Comparison of ENCODE assay signal across 15 cellular contexts in the genomic region with DNA sequence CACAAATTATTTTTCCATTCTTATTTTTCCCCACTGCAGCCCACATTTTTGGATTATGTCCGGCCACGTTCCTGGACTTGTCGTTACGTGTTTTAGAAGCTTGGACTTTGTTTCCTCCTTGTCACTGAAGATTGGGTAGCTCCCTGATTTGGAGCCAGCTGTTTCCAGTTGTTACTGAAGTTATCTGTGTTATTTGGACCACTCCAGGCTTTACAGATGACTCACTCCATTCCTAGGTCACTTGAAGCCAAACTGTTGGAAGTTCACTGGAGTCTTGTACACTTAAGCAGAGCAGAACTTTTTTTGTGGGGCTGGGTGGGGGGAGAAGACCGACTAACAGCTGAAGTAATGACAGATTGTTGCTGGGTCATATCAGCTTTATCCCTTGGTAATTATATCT. TPM values are rescaled to one million over a fixed set of nuclear protein-coding genes. Genes with fewer than 3 reads are reported as not detected.
A peak's percentile ranks its signal among the peaks of the same experiment; 100 is the strongest.
DNase-seq lines count a peak whose midpoint lies in the region; ATAC-seq and TF ChIP-seq lines count a peak whose summit lies in the region.
"Had no signal": no experiment of that assay in that cellular context is flagged by ENCODE, and none has a peak within 500 bp of the region (broad histone marks: within the 10 kb centered on the region; RNA-seq: fewer than 3 reads in every experiment).

No MANE protein-coding gene starts in this region.

- no TSS peak for BruUV-seq in mammary epithelial cell (replicated peaks; lab: Mats Ljungman, UMichigan)
- no TSS peak for BruUV-seq in MCF 10A (replicated peaks; lab: Mats Ljungman, UMichigan)

- H3K36me3 Mint-ChIP-seq in MCF 10A (ENCODE audit: insufficient read depth, unreplicated experiment) = peaks cover 46% of the 10 kb centered on the region

- no peak for TF ChIP-seq POLR2A in uterus (IDR thresholded peaks at IDR 0.05)

- peak; percentile 21 for DNase-seq in mammary epithelial cell
- DNase-seq in MCF 10A (ENCODE audit: unreplicated experiment) = no peak
- peak; percentile 25 for DNase-seq in epithelial cell of esophagus (ENCODE audit: low read depth)
- DNase-seq in lower lobe of right lung = no peak
- DNase-seq in uterus = peak; percentile 31 to 39
- no peak for DNase-seq in NAMALWA (ENCODE audit: low spot score)
- no peak for DNase-seq in effector CD4-positive, alpha-beta T cell
- DNase-seq: 8988T; activated effector memory CD4-positive, alpha-beta T cell treated with anti-CD3 and anti-CD28 coated beads, Interleukin-2, amount 50 U/mL, for 16 hours; DMS79; effector memory CD8-positive, alpha-beta T cell; occipital lobe had no signal

- in situ Hi-C loops in mammary epithelial cell (cut with MboI; ENCODE audit: low sequenced_read_pairs in 2 of 2) = loop anchor here in 1 of 2 donors (25.0 kb wide), 2 partner anchors 266 to 816 kb away; partner anchors contain the start of gene TOR3A

- H3K27ac Mint-ChIP-seq in MCF 10A (ENCODE audit: low read depth, unreplicated experiment) = no peak overlapping the region

- CTCF ChIA-PET in mammary epithelial cell (lab: Charles Lee; ENCODE audit: low non-redundant PET) = no interaction called here
- CTCF ChIA-PET in MCF 10A (lab: Yijun Ruan, JAX) = interaction anchor here (0.6 to 1.6 kb wide), 10 partner anchors 12 to 669 kb away, joined by 3 to 6 read pairs (median 3); partner anchors contain the start of gene AXDND1

- no peak overlapping the region for H3K9ac ChIP-seq in mammary epithelial cell (ENCODE audit: insufficient read depth, low read length)

- no peaks in the 10 kb centered on the region for H4K20me1 ChIP-seq in mammary epithelial cell (ENCODE audit: insufficient read depth, low read length)

- POLR2A ChIA-PET in MCF 10A (lab: Yijun Ruan, JAX) = interaction anchor here (0.6 to 1.2 kb wide), 4 partner anchors 12 to 903 kb away, joined by 3 to 5 read pairs (median 4); no protein-coding TSS in a partner anchor

- no peaks in the 10 kb centered on the region for H3K4me1 Mint-ChIP-seq in MCF 10A (ENCODE audit: insufficient read depth, unreplicated experiment)

- intact Hi-C loops in mammary epithelial cell (cut with micrococcal nuclease) (no loop called here), MCF 10A (cut with micrococcal nuclease) (no loop called here), lower lobe of right lung (cut with DNase I) (no loop called here), uterus (cut with DNase I; ENCODE audit: low total_unique reads) (no loop called here)

- H3K4me3 ChIP-seq in mammary epithelial cell (replicated peaks in 1 of 3; ENCODE audit: insufficient read depth in 1 of 3, low read depth in 2 of 3, low read length in 3 of 3) (no peak overlapping the region), epithelial cell of esophagus (ENCODE audit: low read length) (no peak overlapping the region), lower lobe of right lung (no peak overlapping the region), uterus (no peak overlapping the region)
- H3K4me3 ChIP-seq: SJSA1, tibial nerve had no signal

- H3K9me3 Mint-ChIP-seq in MCF 10A (ENCODE audit: unreplicated experiment) = no peaks in the 10 kb centered on the region
- H3K9me3 Mint-ChIP-seq: effector memory CD8-positive, alpha-beta T cell had no signal

- H3K4me3 Mint-ChIP-seq in MCF 10A (ENCODE audit: unreplicated experiment) = no peak overlapping the region
- H3K4me3 Mint-ChIP-seq: effector memory CD8-positive, alpha-beta T cell had no signal

- H3K27ac ChIP-seq in mammary epithelial cell (ENCODE audit: insufficient read depth, low read depth, low read length) = no peak overlapping the region
- no peak overlapping the region for H3K27ac ChIP-seq in lower lobe of right lung
- peak overlapping the region in 1 of 2 donors; percentile 14 for H3K27ac ChIP-seq in uterus
- H3K27ac ChIP-seq: SJSA1 had no signal

- H3K27me3 ChIP-seq in mammary epithelial cell (ENCODE audit: insufficient read depth, low read length) (no peaks in the 10 kb centered on the region), lower lobe of right lung (ENCODE audit: low read depth) (no peaks in the 10 kb centered on the region), uterus (no peaks in the 10 kb centered on the region)
- H3K27me3 ChIP-seq: SJSA1, tibial nerve had no signal

- TF ChIP-seq CTCF in mammary epithelial cell (conservative IDR thresholded peaks at IDR 0.05 in 1 of 2, IDR thresholded peaks at IDR 0.05 in 1 of 2; ENCODE audit: extremely low read depth in 1 of 2, insufficient read depth in 1 of 2, low read depth in 1 of 2, low read length in 2 of 2) = no peak
- no peak for TF ChIP-seq CTCF in MCF 10A (IDR thresholded peaks at IDR 0.05; ENCODE audit: unreplicated experiment)
- no peak for TF ChIP-seq CTCF in epithelial cell of esophagus (IDR thresholded peaks at IDR 0.05; ENCODE audit: insufficient read depth, low read depth, low read length, missing control alignments)
- no peak for TF ChIP-seq CTCF in lower lobe of right lung (IDR thresholded peaks at IDR 0.05)
- no peak for TF ChIP-seq CTCF in uterus (IDR thresholded peaks at IDR 0.05)

- dilution Hi-C loops in mammary epithelial cell (cut with HindIII; ENCODE audit: low sequenced_read_pairs) = loop anchor here (10.0 kb wide), 1 partner anchor 69 kb away; no protein-coding TSS in a partner anchor

- peak overlapping the region; percentile 52 for H3K4me2 ChIP-seq in mammary epithelial cell (ENCODE audit: insufficient read depth, low read depth, low read length)

- no peaks in the 10 kb centered on the region for H3K79me2 ChIP-seq in mammary epithelial cell (ENCODE audit: insufficient read depth, low read length)

- ATAC-seq in lower lobe of right lung = peak; percentile 78 to 79
- ATAC-seq in HG03045 (IDR thresholded peaks at IDR 0.05; ENCODE audit: unreplicated experiment) = no peak
- ATAC-seq: effector memory CD8-positive, alpha-beta T cell had no signal

- peaks cover 8% of the 10 kb centered on the region for H3K4me1 ChIP-seq in mammary epithelial cell (ENCODE audit: insufficient read depth, low read length)
- no peaks in the 10 kb centered on the region for H3K4me1 ChIP-seq in lower lobe of right lung
- H3K4me1 ChIP-seq in uterus = no peaks in the 10 kb centered on the region
- H3K4me1 ChIP-seq: SJSA1 had no signal

- peak overlapping the region; percentile 69 for H2AFZ ChIP-seq in mammary epithelial cell (ENCODE audit: low read depth, low read length)

- H3K36me3 ChIP-seq in mammary epithelial cell (ENCODE audit: insufficient read depth, low read length) = peaks cover 9% of the 10 kb centered on the region
- peaks cover 52% of the 10 kb centered on the region for H3K36me3 ChIP-seq in lower lobe of right lung
- H3K36me3 ChIP-seq in uterus = no peaks in the 10 kb centered on the region

- no peaks in the 10 kb centered on the region for H3K9me3 ChIP-seq in mammary epithelial cell (replicated peaks; ENCODE audit: insufficient read depth, low read length)
- H3K9me3 ChIP-seq in lower lobe of right lung = no peaks in the 10 kb centered on the region
- no peaks in the 10 kb centered on the region for H3K9me3 ChIP-seq in uterus
- H3K9me3 ChIP-seq: SJSA1, tibial nerve had no signal

- H3K27me3 Mint-ChIP-seq in MCF 10A (ENCODE audit: insufficient read depth, unreplicated experiment) = no peaks in the 10 kb centered on the region
- H3K27me3 Mint-ChIP-seq: effector memory CD8-positive, alpha-beta T cell had no signal

- 13% methylated on average over 5 of the region's 5 CpGs for WGBS in mammary epithelial cell (ENCODE audit: low coverage, missing lambda C conversion rate)

RNA-seq across cellular contexts. Expression of gene AXDND1, which starts 12.2 kb away (rescaled TPM):
- total RNA-seq in mammary epithelial cell (1 to 10 TPM in 1 of 2 donors, under 1 TPM in 1; 0.67 to 1.3 TPM), MCF 10A (2022) (1.1 and 1.7 TPM in 2 replicates), lower lobe of right lung (0.59 TPM), uterus (1 to 10 TPM in 1 of 4 donors, under 1 TPM in 2, not detected in 1; 0.34 to 1.8 (median 0.55) TPM)
- polyA plus RNA-seq in mammary epithelial cell = 0.15 TPM
- polyA minus RNA-seq in mammary epithelial cell = not detected

RNA-seq across cellular contexts. Expression of gene SOAT1, which starts 59.9 kb away (rescaled TPM):
- total RNA-seq in mammary epithelial cell (10 to 100 TPM; 22.3 to 40.3 TPM), MCF 10A (2022) (28.4 and 39.7 TPM in 2 replicates), lower lobe of right lung (104 TPM), uterus (10 to 100 TPM in 2 of 4 donors, 1 to 10 TPM in 2; 4.9 to 34.6 (median 18.4) TPM)
- polyA plus RNA-seq in mammary epithelial cell = 18.2 TPM
- polyA minus RNA-seq in mammary epithelial cell = 24.5 TPM

Comparison
In these comparisons a context has a peak if more than half of its experiments do, and no peak if none do; other contexts are left out.
1. DNase-seq: peak in mammary epithelial cell (single experiment), epithelial cell of esophagus (single experiment) and uterus (2 of 2); none in MCF 10A (single experiment), lower lobe of right lung (single experiment), NAMALWA (single experiment) and effector CD4-positive, alpha-beta T cell (single experiment).